ENCODE assay signal across 23 cellular contexts in the genomic region with DNA sequence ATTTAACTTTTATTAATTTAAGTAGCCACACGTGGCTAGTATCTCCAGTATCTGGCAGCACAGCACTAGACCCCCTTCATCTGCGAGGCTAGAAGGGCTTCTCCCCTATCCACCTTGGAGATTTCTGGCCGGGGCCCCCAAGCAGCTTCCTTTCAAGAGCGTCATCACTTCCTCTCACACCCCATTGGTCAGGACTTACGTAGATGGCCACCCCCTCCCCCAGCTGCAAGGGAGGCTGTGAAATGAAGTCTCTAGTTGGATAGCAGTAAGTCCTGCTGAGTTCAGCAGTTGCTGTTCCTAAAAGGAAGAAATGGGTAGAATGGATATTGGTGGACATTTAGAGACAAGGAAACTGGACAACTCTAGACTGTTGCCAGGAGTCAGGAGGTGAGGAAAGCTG.
"Had no signal": no experiment of that assay in that cellular context is flagged by ENCODE, and none has a peak within 500 bp of the region (broad histone marks: within the 10 kb centered on the region; RNA-seq: fewer than 3 reads in every experiment).

No MANE protein-coding gene starts in this region.

- H2AFZ ChIP-seq: neural progenitor cell had no signal

- H3K9me3 Mint-ChIP-seq: activated B cell treated with CpG ODN at 0.5 μM for 24 hours; activated CD8-positive, alpha-beta T cell treated with anti-CD3 and anti-CD28 coated beads for 36 hours; activated T-cell treated with anti-CD3 and anti-CD28 coated beads, Interleukin-2, amount 50 U/mL, for 4 hours; activated T-helper 17 cell treated with anti-CD3 and anti-CD28 coated beads, Interleukin-2, amount 50 U/mL, for 72 hours; natural killer cell; neural progenitor cell had no signal

- H3K4me1 Mint-ChIP-seq: activated B cell treated with CpG ODN at 0.5 μM for 24 hours; activated T-helper 17 cell treated with anti-CD3 and anti-CD28 coated beads, Interleukin-2, amount 50 U/mL, for 72 hours; natural killer cell had no signal

- H3K36me3 ChIP-seq: brain microvascular endothelial cell, neural progenitor cell, uterus had no signal

- H3K36me3 Mint-ChIP-seq: natural killer cell, neural progenitor cell had no signal

- H3K9me3 ChIP-seq: uterus had no signal

- H3K4me2 ChIP-seq: neural progenitor cell had no signal

- H3K4me3 Mint-ChIP-seq: activated B cell treated with CpG ODN at 0.5 μM for 24 hours; activated CD8-positive, alpha-beta T cell treated with anti-CD3 and anti-CD28 coated beads for 36 hours; activated T-cell treated with anti-CD3 and anti-CD28 coated beads, Interleukin-2, amount 50 U/mL, for 4 hours; activated T-helper 17 cell treated with anti-CD3 and anti-CD28 coated beads, Interleukin-2, amount 50 U/mL, for 72 hours; natural killer cell; neural progenitor cell; T-helper 17 cell; type B pancreatic cell had no signal

- DNase-seq: activated B cell treated with CpG ODN at 0.5 μM for 24 hours; activated CD4-positive, alpha-beta T cell treated with anti-CD3 and anti-CD28 coated beads, Interleukin-2, amount 50 U/mL, for 1 hour; activated CD8-positive, alpha-beta T cell treated with anti-CD3 and anti-CD28 coated beads for 36 hours; activated gamma-delta T cell treated with Interleukin-2 at 50 U/mL for 16 hours; activated naive CD4-positive, alpha-beta T cell treated with anti-CD3 and anti-CD28 coated beads, Interleukin-2, amount 50 U/mL, for 16 hours; activated T-cell treated with anti-CD3 and anti-CD28 coated beads, Interleukin-2, amount 50 U/mL, for 4 hours; amniotic stem cell; brain microvascular endothelial cell; cortex of kidney; foreskin fibroblast; head of caudate nucleus; hippocampal formation; mesenchymal stem cell; natural killer cell; right cardiac atrium; stimulated activated CD4-positive, alpha-beta T cell treated with anti-CD3 and anti-CD28 coated beads, Interleukin-2, amount 100 ng/mL, for 48 hours; stimulated activated naive CD8-positive, alpha-beta T cell treated with anti-CD3 and anti-CD28 coated beads, Interleukin-15, Interleukin-2, amounts not matched to agents 100 U/mL and 50 U/mL, for 24 hours; T-helper 17 cell; uterus had no signal

- H3K27ac ChIP-seq: brain microvascular endothelial cell, neural progenitor cell, uterus had no signal

- H3K4me3 ChIP-seq: neural progenitor cell, uterus had no signal

- ATAC-seq: activated CD8-positive, alpha-beta T cell treated with anti-CD3 and anti-CD28 coated beads for 36 hours; activated T-cell treated with anti-CD3 and anti-CD28 coated beads, Interleukin-2, amount 50 U/mL, for 4 hours; activated T-helper 17 cell treated with anti-CD3 and anti-CD28 coated beads, Interleukin-2, amount 50 U/mL, for 72 hours; esophagus mucosa; natural killer cell; right cardiac atrium; stimulated activated naive CD8-positive, alpha-beta T cell treated with anti-CD3 and anti-CD28 coated beads, Interleukin-15, Interleukin-2, amounts not matched to agents 100 U/mL and 50 U/mL, for 24 hours; T-helper 17 cell had no signal

- H3K4me1 ChIP-seq: uterus had no signal

- H3K27me3 Mint-ChIP-seq: activated CD8-positive, alpha-beta T cell treated with anti-CD3 and anti-CD28 coated beads for 36 hours; activated T-helper 17 cell treated with anti-CD3 and anti-CD28 coated beads, Interleukin-2, amount 50 U/mL, for 72 hours; type B pancreatic cell had no signal

- H3K27me3 ChIP-seq: brain microvascular endothelial cell, neural progenitor cell, uterus had no signal

- H3K9ac ChIP-seq: neural progenitor cell had no signal

- H3K27ac Mint-ChIP-seq: activated B cell treated with CpG ODN at 0.5 μM for 24 hours; activated CD8-positive, alpha-beta T cell treated with anti-CD3 and anti-CD28 coated beads for 36 hours; activated T-helper 17 cell treated with anti-CD3 and anti-CD28 coated beads, Interleukin-2, amount 50 U/mL, for 72 hours; natural killer cell; neural progenitor cell; T-helper 17 cell; type B pancreatic cell had no signal
